Comparison of ENCODE assay signal across 8 cellular contexts in genomic region chr11:64894070-64894811, GRCh38. TPM values are rescaled to one million over a fixed set of nuclear protein-coding genes. Genes with fewer than 3 reads are reported as not detected.
A peak's percentile ranks its signal among the peaks of the same experiment; 100 is the strongest.
DNase-seq lines count a peak whose midpoint lies in the region; ATAC-seq, FAIRE-seq and TF ChIP-seq lines count a peak whose summit lies in the region.

No MANE protein-coding gene starts in this region.

- H3K27ac ChIP-seq in hepatocyte (peak overlapping the region; percentile 98), small intestine (ENCODE audit: low read depth in 1 of 2, low read length in 1 of 2) (peak overlapping the region; percentile 91 to 92)

- peak; percentile 60 for ATAC-seq in GM19395 (IDR thresholded peaks at IDR 0.05; ENCODE audit: unreplicated experiment)
- ATAC-seq in GM19035 (IDR thresholded peaks at IDR 0.05; ENCODE audit: unreplicated experiment): no peak

- no peaks in the 10 kb centered on the region for H3K9me2 ChIP-seq in hepatocyte (replicated peaks; ENCODE audit: insufficient read depth)

- H4K20me1 ChIP-seq in hepatocyte (ENCODE audit: insufficient read depth, poor library complexity, severe bottlenecking): no peaks in the 10 kb centered on the region

- H3K4me3 ChIP-seq in adipocyte (ENCODE audit: low read length) (no peak overlapping the region), hepatocyte (no peak overlapping the region), small intestine (ENCODE audit: low read depth in 1 of 2, low read length in 2 of 2) (peak overlapping the region in 1 of 2 donors; percentile 49)

- TF ChIP-seq CTCF in hepatocyte (IDR thresholded peaks at IDR 0.05; ENCODE audit: poor library complexity): peak; percentile 75

- no peak for FAIRE-seq in small intestine (lab: Jason Lieb, UNC)

- peak; percentile 82 for DNase-seq in Ammon's horn (ENCODE audit: low spot score)
- DNase-seq in MV-4-11 (lab: John Stamatoyannopoulos, UW): peak; percentile 67
- DNase-seq in T-helper 1 cell: peak; percentile 76 to 91 (median 82)
- DNase-seq in adipocyte (ENCODE audit: low read depth): peak; percentile 84
- peak; percentile 89 for DNase-seq in hepatocyte (ENCODE audit: low spot score)
- DNase-seq in small intestine: peak; percentile 93

- peak overlapping the region; percentile 78 for H3K4me2 ChIP-seq in hepatocyte

- no peak overlapping the region for H3K9ac ChIP-seq in adipocyte (ENCODE audit: low read length)

- H3K36me3 ChIP-seq in adipocyte (ENCODE audit: control insufficient read depth, insufficient read depth, low read length, severe bottlenecking): peaks cover 26% of the 10 kb centered on the region
- H3K36me3 ChIP-seq in hepatocyte (replicated peaks; ENCODE audit: insufficient read depth, low read depth): no peaks in the 10 kb centered on the region
- peaks cover 0 to 9% of the 10 kb centered on the region in 2 donors for H3K36me3 ChIP-seq in small intestine (ENCODE audit: control insufficient read depth in 2 of 2, insufficient read depth in 2 of 2, low read length in 2 of 2)

- H3K27me3 ChIP-seq in adipocyte (replicated peaks; ENCODE audit: control insufficient read depth, insufficient read depth, low read length): no peaks in the 10 kb centered on the region
- no peaks in the 10 kb centered on the region for H3K27me3 ChIP-seq in hepatocyte
- no peaks in the 10 kb centered on the region for H3K27me3 ChIP-seq in small intestine (ENCODE audit: control insufficient read depth in 2 of 2, insufficient read depth in 2 of 2, low read length in 2 of 2)

- no peaks in the 10 kb centered on the region for H3K4me1 ChIP-seq in adipocyte (ENCODE audit: control insufficient read depth, insufficient read depth, low read length)
- peaks cover 16% of the 10 kb centered on the region for H3K4me1 ChIP-seq in hepatocyte (ENCODE audit: insufficient read depth)
- H3K4me1 ChIP-seq in small intestine (ENCODE audit: control insufficient read depth in 2 of 2, insufficient read depth in 1 of 2, low read depth in 1 of 2, low read length in 1 of 2): no peaks in the 10 kb centered on the region

- H3K9me3 ChIP-seq in adipocyte (ENCODE audit: control insufficient read depth, low read length): no peaks in the 10 kb centered on the region
- no peaks in the 10 kb centered on the region for H3K9me3 ChIP-seq in hepatocyte (ENCODE audit: low read depth)
- no peaks in the 10 kb centered on the region for H3K9me3 ChIP-seq in small intestine (ENCODE audit: control insufficient read depth, low read depth)

- peaks cover 24% of the 10 kb centered on the region for H3K79me2 ChIP-seq in hepatocyte

- WGBS in hepatocyte (ENCODE audit: low lambda C conversion rate, missing lambda C conversion rate): 49% methylated on average over 14 of the region's 14 CpGs
- WGBS in small intestine, 3 donors: 14 to 30% (median 20%) methylated on average over 13 to 14 of the region's 14 CpGs

- H2AFZ ChIP-seq in hepatocyte: no peak overlapping the region

RNA-seq across cellular contexts. Expression of gene EHD1, which starts 15.8 kb away (rescaled TPM):
- 44.8 and 52.4 TPM in 2 replicates for total RNA-seq in hepatocyte
- 66.6 and 69.5 TPM in 2 replicates for polyA plus RNA-seq in hepatocyte
- polyA plus RNA-seq in small intestine: 10 to 100 TPM; 31.3 to 35.9 (median 33.1) TPM

RNA-seq across cellular contexts. Expression of gene ATG2A, which starts 22.8 kb away (rescaled TPM):
- total RNA-seq in hepatocyte: 16.4 and 18.1 TPM in 2 replicates
- polyA plus RNA-seq in hepatocyte: 11.7 and 17.0 TPM in 2 replicates
- 10 to 100 TPM; 18.0 to 35.7 (median 28.2) TPM for polyA plus RNA-seq in small intestine

RNA-seq across cellular contexts. Expression of gene PPP2R5B, which starts 30.2 kb away (rescaled TPM):
- 15.8 and 16.9 TPM in 2 replicates for total RNA-seq in hepatocyte
- polyA plus RNA-seq in hepatocyte: 16.2 and 19.5 TPM in 2 replicates
- polyA plus RNA-seq in small intestine: 10 to 100 TPM; 13.2 to 15.9 (median 14.0) TPM

RNA-seq across cellular contexts. Expression of gene GPHA2, which starts 41.5 kb away (rescaled TPM):
- total RNA-seq in hepatocyte: 2.0 TPM in 1 of 2 replicates, not detected in the other
- not detected in 2 replicates for polyA plus RNA-seq in hepatocyte
- under 1 TPM in 1 of 3 donors, not detected in 2; 0.13 TPM for polyA plus RNA-seq in small intestine

RNA-seq across cellular contexts. Expression of gene CDC42BPG, which starts 49.8 kb away (rescaled TPM):
- total RNA-seq in hepatocyte: 6.5 and 8.4 TPM in 2 replicates
- polyA plus RNA-seq in hepatocyte (3.1 and 5.5 TPM in 2 replicates), small intestine (10 to 100 TPM; 12.1 to 36.5 (median 27.0) TPM)
